ENCODE assay signal across 10 cellular contexts in genomic region chr6:111844921-111845320, GRCh38. TPM values are rescaled to one million over a fixed set of nuclear protein-coding genes. Genes with fewer than 3 reads are reported as not detected.
A peak's percentile ranks its signal among the peaks of the same experiment; 100 is the strongest.
DNase-seq lines count a peak whose midpoint lies in the region; ATAC-seq and TF ChIP-seq lines count a peak whose summit lies in the region.
"Had no signal": no experiment of that assay in that cellular context is flagged by ENCODE, and none has a peak within 500 bp of the region (broad histone marks: within the 10 kb centered on the region; RNA-seq: fewer than 3 reads in every experiment).

No MANE protein-coding gene starts in this region.

- no peak overlapping the region for H4K12ac ChIP-seq in trophoblast cell (ENCODE audit: low read depth, low read length)

- no peak for TF ChIP-seq POLR2A in IMR-90 (IDR thresholded peaks at IDR 0.05; ENCODE audit: low read depth, low read length)

- in situ Hi-C loops in IMR-90 (cut with MboI; ENCODE audit: low sequenced_read_pairs) (no loop called here), ACHN (cut with HindIII; ENCODE audit: low pct_ligation_motif_present, low pct_unique_long_range_greater_than_20kb, low sequenced_read_pairs) (no loop called here)

- H2BK12ac ChIP-seq in trophoblast cell (ENCODE audit: low read length): peak overlapping the region; percentile 37

- BruUV-seq in IMR-90 (replicated peaks; lab: Mats Ljungman, UMichigan): no TSS peak

- H3K9ac ChIP-seq in IMR-90 (ENCODE audit: low read depth, low read length) (no peak overlapping the region; the same call in 1 of the 2 replicates), trophoblast cell (ENCODE audit: low read length) (no peak overlapping the region)

- H3K14ac ChIP-seq in IMR-90 (replicated peaks; ENCODE audit: low read depth, low read length) (no peak overlapping the region), trophoblast cell (ENCODE audit: low read length) (peak overlapping the region; percentile 63)

- H3K9me3 ChIP-seq in IMR-90 (ENCODE audit: control insufficient read depth, insufficient read depth, low read length) (no peaks in the 10 kb centered on the region), trophoblast cell (ENCODE audit: insufficient read depth, low read depth, low read length) (no peaks in the 10 kb centered on the region)
- no peaks in the 10 kb centered on the region for H3K9me3 ChIP-seq in effector memory CD4-positive, alpha-beta T cell (ENCODE audit: control insufficient read depth, low read length)
- H3K9me3 ChIP-seq: gastroesophageal sphincter had no signal

- CTCF ChIA-PET in IMR-90 (lab: Yijun Ruan, JAX): no interaction called here

- intact Hi-C loops in IMR-90 (cut with micrococcal nuclease): no loop called here

- H3K79me1 ChIP-seq in IMR-90 (ENCODE audit: low read depth in 1 of 2, low read length in 2 of 2) (peaks cover 32 to 48% of the 10 kb centered on the region in 2 experiments), trophoblast cell (ENCODE audit: low read length) (peaks cover 17% of the 10 kb centered on the region)

- peaks cover 8% of the 10 kb centered on the region; the same call in 1 of the 2 replicates for H3K36me3 ChIP-seq in IMR-90 (ENCODE audit: control insufficient read depth, insufficient read depth, low read length)
- H3K36me3 ChIP-seq in effector memory CD4-positive, alpha-beta T cell (ENCODE audit: control insufficient read depth, insufficient read depth, low read length): no peaks in the 10 kb centered on the region
- H3K36me3 ChIP-seq in trophoblast cell (ENCODE audit: control insufficient read depth in 1 of 2, insufficient read depth in 2 of 2, low read length in 2 of 2): peaks cover 0 to 2% of the 10 kb centered on the region in 2 experiments
- H3K36me3 ChIP-seq: gastroesophageal sphincter had no signal

- H3K56ac ChIP-seq in IMR-90 (ENCODE audit: extremely low read depth, insufficient read depth, low read length): no peak overlapping the region

- H3K9me1 ChIP-seq in IMR-90 (ENCODE audit: insufficient read depth, low read length): peaks cover 10% of the 10 kb centered on the region

- H3K4me1 ChIP-seq in IMR-90 (ENCODE audit: control insufficient read depth, insufficient read depth, low read length): peaks cover 21% of the 10 kb centered on the region
- peaks cover 79% of the 10 kb centered on the region for H3K4me1 ChIP-seq in effector memory CD4-positive, alpha-beta T cell (ENCODE audit: control insufficient read depth, insufficient read depth, low read length, poor library complexity, severe bottlenecking)
- H3K4me1 ChIP-seq in trophoblast cell (ENCODE audit: control insufficient read depth in 1 of 2, insufficient read depth in 2 of 2, low read length in 2 of 2): peaks cover 22 to 24% of the 10 kb centered on the region in 2 experiments

- POLR2A ChIA-PET in IMR-90 (lab: Charles Lee; ENCODE audit: unreplicated experiment): no interaction called here

- H2AK9ac ChIP-seq in IMR-90 (replicated peaks; ENCODE audit: low read depth, low read length, poor library complexity): no peak overlapping the region

- H3K18ac ChIP-seq in IMR-90 (ENCODE audit: low read depth, low read length) (no peak overlapping the region), trophoblast cell (ENCODE audit: low read length) (peak overlapping the region; percentile 63)

- no peak for TF ChIP-seq CTCF in IMR-90 (conservative IDR thresholded peaks at IDR 0.05; ENCODE audit: low read depth, low read length)

- no peak overlapping the region for H2AK5ac ChIP-seq in IMR-90 (ENCODE audit: low read depth, low read length)
- H2AK5ac ChIP-seq in trophoblast cell (ENCODE audit: low read length): peak overlapping the region; percentile 66

- H2BK5ac ChIP-seq in IMR-90 (ENCODE audit: low read depth, low read length, poor library complexity, severe bottlenecking) (no peak overlapping the region), trophoblast cell (ENCODE audit: low read depth, low read length, poor library complexity) (peak overlapping the region; percentile 37)

- peak; percentile 17; the same call in 1 of the 2 replicates for TF ChIP-seq RAD21 in IMR-90 (IDR thresholded peaks at IDR 0.05; ENCODE audit: low read length)

- H4K20me1 ChIP-seq in IMR-90 (ENCODE audit: insufficient read depth, low read length): peaks cover 18% of the 10 kb centered on the region; the same call in 1 of the 2 replicates

- H3K4ac ChIP-seq in IMR-90 (ENCODE audit: low read depth, low read length) (no peak overlapping the region), trophoblast cell (ENCODE audit: low read depth, low read length) (no peak overlapping the region)

- H3K4me2 ChIP-seq in IMR-90 (ENCODE audit: low read depth, low read length) (no peak overlapping the region), trophoblast cell (ENCODE audit: low read length) (no peak overlapping the region)

- no peak overlapping the region for H2AFZ ChIP-seq in IMR-90 (replicated peaks; ENCODE audit: low read length, poor library complexity)
- peak overlapping the region; percentile 30 for H2AFZ ChIP-seq in trophoblast cell (ENCODE audit: insufficient read depth, low read length, poor library complexity)

- no peak overlapping the region for H4K8ac ChIP-seq in IMR-90 (ENCODE audit: low read depth in 2 of 2, low read length in 2 of 2)
- H4K8ac ChIP-seq in trophoblast cell (ENCODE audit: low read depth, low read length): peak overlapping the region; percentile 49

- H2BK20ac ChIP-seq in IMR-90 (ENCODE audit: low read depth, low read length): no peak overlapping the region

- H3K27me3 ChIP-seq in IMR-90 (ENCODE audit: control insufficient read depth, insufficient read depth, low read length) (no peaks in the 10 kb centered on the region), trophoblast cell (ENCODE audit: insufficient read depth, low read length) (no peaks in the 10 kb centered on the region)
- no peaks in the 10 kb centered on the region for H3K27me3 ChIP-seq in effector memory CD4-positive, alpha-beta T cell (replicated peaks; ENCODE audit: control insufficient read depth, insufficient read depth, low read length, poor library complexity, severe bottlenecking)
- H3K27me3 ChIP-seq: gastroesophageal sphincter had no signal

- H3K23ac ChIP-seq in IMR-90 (ENCODE audit: low read depth, low read length) (no peak overlapping the region), trophoblast cell (ENCODE audit: low read length) (no peak overlapping the region)

- H3K79me2 ChIP-seq in trophoblast cell (ENCODE audit: control insufficient read depth, insufficient read depth, low read length, poor library complexity): peaks cover 6% of the 10 kb centered on the region

- H2BK15ac ChIP-seq in IMR-90 (ENCODE audit: low read depth, low read length): no peak overlapping the region

- no peak overlapping the region for H4K91ac ChIP-seq in IMR-90 (ENCODE audit: insufficient read depth, low read depth, low read length)
- H4K91ac ChIP-seq in trophoblast cell (ENCODE audit: low read depth, low read length): peak overlapping the region; percentile 2

- no peak overlapping the region for H2BK120ac ChIP-seq in IMR-90 (ENCODE audit: low read depth, low read length)
- no peak overlapping the region for H2BK120ac ChIP-seq in trophoblast cell (ENCODE audit: insufficient read depth, low read length, poor library complexity)

- 71% methylated on average over 1 of the region's 2 CpGs; no CpG with 5 or more reads in 1 of the 2 experiments for WGBS in IMR-90 (ENCODE audit: extremely low coverage in 2 of 2, insufficient read length in 1 of 2), 2 experiments
- no CpG with 5 or more reads among the region's 2 CpGs for WGBS in trophoblast cell (ENCODE audit: extremely low coverage, insufficient coverage, insufficient read length)

- dilution Hi-C loops in IMR-90 (cut with HindIII; ENCODE audit: low sequenced_read_pairs, unreplicated experiment): no loop called here

- H3K4me3 ChIP-seq in IMR-90 (ENCODE audit: insufficient read depth, low read depth, low read length) (no peak overlapping the region), trophoblast cell (ENCODE audit: low read depth, low read length) (no peak overlapping the region)
- H3K4me3 ChIP-seq in effector memory CD4-positive, alpha-beta T cell (ENCODE audit: insufficient read depth, low read depth, low read length, poor library complexity, severe bottlenecking): peak overlapping the region; percentile 13
- H3K4me3 ChIP-seq: gastroesophageal sphincter had no signal

- DNase-seq in DMS 273 (lab: John Stamatoyannopoulos, UW; ENCODE audit: unreplicated experiment) (peak; percentile 19), DMS 273 treated with DMSO at 0.1 percent for 48 hours (lab: John Stamatoyannopoulos, UW) (no peak), IMR-90 (no peak), trophoblast cell (peak; percentile 77 to 83), ACHN (no peak), NOMO-1 treated with DMSO at 0.1 percent for 48 hours (lab: John Stamatoyannopoulos, UW; ENCODE audit: unreplicated experiment) (no peak)
- no peak for DNase-seq in effector memory CD4-positive, alpha-beta T cell

- H3K27ac ChIP-seq in IMR-90 (ENCODE audit: insufficient read depth, low read length) (no peak overlapping the region), trophoblast cell (ENCODE audit: low read depth, low read length) (peak overlapping the region; percentile 71)
- H3K27ac ChIP-seq in effector memory CD4-positive, alpha-beta T cell (ENCODE audit: insufficient read depth, low read length, poor library complexity, severe bottlenecking): peak overlapping the region; percentile 58
- H3K27ac ChIP-seq: 22Rv1, gastroesophageal sphincter had no signal

- ATAC-seq in IMR-90 (ENCODE audit: low read depth) (no peak), HG03039 (IDR thresholded peaks at IDR 0.05; ENCODE audit: unreplicated experiment) (no peak)
- ATAC-seq: gastroesophageal sphincter had no signal

- H4K5ac ChIP-seq in IMR-90 (ENCODE audit: low read depth, low read length): no peak overlapping the region

TF ChIP-seq in IMR-90, 13 proteins besides CTCF, POLR2A, EP300 and RAD21 (continues in another document):
- TF ChIP-seq USF2 (IDR thresholded peaks at IDR 0.05; ENCODE audit: low read depth, low read length): no peak

RNA-seq across cellular contexts. Expression of gene FYN, which starts 28.3 kb away (rescaled TPM):
- 36.4 and 41.1 TPM in 2 replicates for total RNA-seq in IMR-90 (2012; rRNA removed)
- 30.8 and 35.1 TPM in 2 replicates for polyA plus RNA-seq in IMR-90 (2012; rRNA removed)
- polyA plus RNA-seq in IMR-90 (2012; cell fraction: cytosol; rRNA removed): 41.7 and 98.8 TPM in 2 replicates
- 36.3 and 72.0 TPM in 2 replicates for polyA plus RNA-seq in IMR-90 (2012; cell fraction: nucleus; rRNA removed; ENCODE audit: low replicate concordance)
- polyA plus RNA-seq in trophoblast cell (2013): 78.0 and 85.2 TPM in 2 replicates

Comparison
In these comparisons a context has a peak if more than half of its experiments do, and no peak if none do; other contexts are left out.
1. DNase-seq: peak in DMS 273 (single experiment) and trophoblast cell (2 of 2); none in DMS 273 treated with DMSO at 0.1 percent for 48 hours (single experiment), IMR-90 (single experiment), effector memory CD4-positive, alpha-beta T cell (0 of 3), ACHN (single experiment) and NOMO-1 treated with DMSO at 0.1 percent for 48 hours (single experiment).